In the genomic region with DNA sequence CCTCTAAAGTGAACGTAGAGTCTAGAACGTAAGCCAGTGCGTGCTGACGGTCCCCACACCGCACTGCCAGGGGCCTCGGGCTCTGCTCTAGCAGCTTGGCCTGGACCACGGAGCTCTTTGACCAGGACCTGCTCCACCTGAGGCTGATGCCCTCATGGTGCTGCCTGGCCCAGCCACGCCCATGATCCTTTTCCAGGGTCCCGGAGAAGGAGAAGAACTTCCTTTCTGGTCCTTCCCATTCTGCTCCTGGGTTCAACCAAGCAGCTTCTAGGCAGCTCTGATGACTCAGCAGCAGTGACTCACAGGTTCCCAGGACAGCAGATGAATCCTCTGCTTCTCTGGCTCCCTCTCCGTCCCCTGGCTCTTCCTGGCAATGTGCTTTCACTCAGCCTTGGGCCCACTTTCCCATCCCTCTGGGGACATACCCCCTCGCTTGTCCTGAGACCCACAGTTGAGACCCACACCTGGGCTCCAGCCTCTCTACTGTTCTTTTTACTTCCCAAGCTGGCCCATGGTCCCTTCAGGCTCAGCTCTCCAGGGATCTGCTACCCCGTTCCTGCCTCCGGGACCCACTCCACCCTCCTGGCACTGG, we compare ENCODE assay signal across 8 cellular contexts.
DNase-seq lines count a peak whose midpoint lies in the region; ATAC-seq, FAIRE-seq and TF ChIP-seq lines count a peak whose summit lies in the region.

No MANE protein-coding gene starts in this region.

- H3K4me3 ChIP-seq in endothelial cell of umbilical vein (replicated peaks in 1 of 3; ENCODE audit: insufficient read depth in 1 of 3, low read depth in 1 of 3, low read length in 3 of 3) (no peak overlapping the region), neuronal stem cell (ENCODE audit: low read length in 2 of 2) (no peak overlapping the region), WERI-Rb-1 (ENCODE audit: low read depth, low read length) (no peak overlapping the region)

- H2BK120ac ChIP-seq in neuronal stem cell (ENCODE audit: low read depth, low read length), result no peak overlapping the region

- CTCF ChIA-PET in endothelial cell of umbilical vein (lab: Charles Lee), result no interaction called here

- no peak overlapping the region for H3K9ac ChIP-seq in endothelial cell of umbilical vein (replicated peaks; ENCODE audit: extremely low read depth, insufficient read depth, low read length)
- no peak overlapping the region for H3K9ac ChIP-seq in neuronal stem cell (ENCODE audit: low read depth, low read length, poor library complexity)

- H3K79me1 ChIP-seq in neuronal stem cell (ENCODE audit: low read depth, low read length), result no peaks in the 10 kb centered on the region

- H2BK15ac ChIP-seq in neuronal stem cell (ENCODE audit: low read length), result peak overlapping the region; percentile 24

- H3K36me3 ChIP-seq in endothelial cell of umbilical vein (ENCODE audit: control insufficient read depth in 2 of 2, extremely low read depth in 1 of 2, insufficient read depth in 2 of 2, low read length in 2 of 2) (no peaks in the 10 kb centered on the region), neuronal stem cell (replicated peaks in 1 of 2; ENCODE audit: control insufficient read depth in 2 of 2, insufficient read depth in 2 of 2, low read length in 2 of 2) (no peaks in the 10 kb centered on the region), WERI-Rb-1 (no peaks in the 10 kb centered on the region)

- no peak overlapping the region for H3K23ac ChIP-seq in neuronal stem cell (ENCODE audit: low read depth, low read length, poor library complexity)

- POLR2A ChIA-PET in endothelial cell of umbilical vein (lab: Charles Lee), result no interaction called here

- H3K27ac ChIP-seq in endothelial cell of umbilical vein (ENCODE audit: insufficient read depth, low read depth, low read length) (no peak overlapping the region), neuronal stem cell (replicated peaks; ENCODE audit: low read length) (no peak overlapping the region), WERI-Rb-1 (no peak overlapping the region)

- DNase-seq in CD1c-positive myeloid dendritic cell (ENCODE audit: extremely low spot score) (peak; percentile 73), MV-4-11 (lab: John Stamatoyannopoulos, UW) (peak; percentile 82), endothelial cell of umbilical vein (ENCODE audit: low read depth, low spot score) (peak; percentile 55), neuronal stem cell (ENCODE audit: low spot score) (no peak), WERI-Rb-1 (no peak), foreskin melanocyte (no peak), GM13976 (ENCODE audit: low spot score) (no peak)

- H2BK5ac ChIP-seq in neuronal stem cell (ENCODE audit: low read length), result peak overlapping the region; percentile 79

- no peak overlapping the region for H3K4me2 ChIP-seq in endothelial cell of umbilical vein (ENCODE audit: insufficient read depth, low read length)
- no peak overlapping the region for H3K4me2 ChIP-seq in neuronal stem cell (ENCODE audit: insufficient read depth, low read length, poor library complexity, severe bottlenecking)

- FAIRE-seq in endothelial cell of umbilical vein (lab: Jason Lieb, UNC), result peak; percentile 88

- TF ChIP-seq POLR2A in endothelial cell of umbilical vein (IDR thresholded peaks at IDR 0.05; ENCODE audit: low read depth, low read length), result no peak

- H4K20me1 ChIP-seq in endothelial cell of umbilical vein (replicated peaks; ENCODE audit: control insufficient read depth, extremely low read depth, insufficient read depth, low read length), result no peaks in the 10 kb centered on the region

- H2AK5ac ChIP-seq in neuronal stem cell (ENCODE audit: low read depth, low read length), result peak overlapping the region; percentile 78

- BruUV-seq in endothelial cell of umbilical vein (replicated peaks; lab: Mats Ljungman, UMichigan), result no TSS peak

- TF ChIP-seq CTCF in endothelial cell of umbilical vein (IDR thresholded peaks at IDR 0.05; ENCODE audit: extremely low read depth in 1 of 2, insufficient read depth in 1 of 2, low read depth in 1 of 2, low read length in 2 of 2), result no peak
- TF ChIP-seq CTCF in WERI-Rb-1 (IDR thresholded peaks at IDR 0.05; ENCODE audit: low read depth, low read length), result no peak
- no peak for TF ChIP-seq CTCF in GM13976 (IDR thresholded peaks at IDR 0.05; ENCODE audit: borderline replicate concordance, control extremely low read depth, extremely low read depth, insufficient read depth, missing control alignments)

- H2AFZ ChIP-seq in endothelial cell of umbilical vein (ENCODE audit: low read depth, low read length), result no peak overlapping the region
- no peak overlapping the region for H2AFZ ChIP-seq in neuronal stem cell (ENCODE audit: low read length)

- no peak overlapping the region for H4K8ac ChIP-seq in neuronal stem cell (ENCODE audit: low read depth, low read length)

- H3K9me1 ChIP-seq in endothelial cell of umbilical vein (replicated peaks; ENCODE audit: control insufficient read depth, extremely low read depth, insufficient read depth, low read length), result no peaks in the 10 kb centered on the region

- H3K4me1 ChIP-seq in endothelial cell of umbilical vein (ENCODE audit: control insufficient read depth, extremely low read depth, insufficient read depth, low read length), result peaks cover 15% of the 10 kb centered on the region
- peaks cover 0 to 44% of the 10 kb centered on the region in 2 donors for H3K4me1 ChIP-seq in neuronal stem cell (ENCODE audit: control insufficient read depth in 2 of 2, insufficient read depth in 1 of 2, low read depth in 1 of 2, low read length in 2 of 2)

- dilution Hi-C loops in endothelial cell of umbilical vein (cut with MboI; ENCODE audit: extremely low pct_ligation_motif_present, low sequenced_read_pairs), result no loop called here

- in situ Hi-C loops in GM13976 (cut with MboI; ENCODE audit: low sequenced_read_pairs, unreplicated experiment), result no loop called here

- peak overlapping the region; percentile 31 for H4K91ac ChIP-seq in neuronal stem cell (ENCODE audit: low read depth, low read length, poor library complexity)

- H3K14ac ChIP-seq in neuronal stem cell (ENCODE audit: low read length), result no peak overlapping the region

- ATAC-seq in HG02610 (IDR thresholded peaks at IDR 0.05; ENCODE audit: unreplicated experiment), result no peak

- H3K9me3 ChIP-seq in endothelial cell of umbilical vein (replicated peaks; ENCODE audit: control insufficient read depth, insufficient read depth, low read length), result no peaks in the 10 kb centered on the region
- H3K9me3 ChIP-seq in neuronal stem cell (replicated peaks in 1 of 2; ENCODE audit: control insufficient read depth in 2 of 2, insufficient read depth in 1 of 2, low read depth in 1 of 2, low read length in 2 of 2), result no peaks in the 10 kb centered on the region
- H3K9me3 ChIP-seq in WERI-Rb-1 (ENCODE audit: severe bottlenecking), result no peaks in the 10 kb centered on the region

- peak overlapping the region; percentile 70 for H2BK12ac ChIP-seq in neuronal stem cell (ENCODE audit: low read length)

- no peaks in the 10 kb centered on the region for H3K79me2 ChIP-seq in endothelial cell of umbilical vein (ENCODE audit: control insufficient read depth, insufficient read depth, low read length)

- intact Hi-C loops in endothelial cell of umbilical vein (cut with micrococcal nuclease), result loop anchor here (5.0 kb wide), 1 partner anchor 187 kb away; no protein-coding TSS in a partner anchor

- no CpG with 5 or more reads among the region's 13 CpGs for WGBS in neuronal stem cell (ENCODE audit: extremely low coverage in 2 of 2, insufficient read length in 2 of 2, insufficient replicate concordance in 1 of 2), 2 donors

- H3K27me3 ChIP-seq in endothelial cell of umbilical vein (ENCODE audit: control insufficient read depth in 2 of 2, insufficient read depth in 2 of 2, low read length in 2 of 2) (no peaks in the 10 kb centered on the region), neuronal stem cell (ENCODE audit: control insufficient read depth in 3 of 3, insufficient read depth in 3 of 3, low read depth in 1 of 3, low read length in 3 of 3) (no peaks in the 10 kb centered on the region), WERI-Rb-1 (ENCODE audit: insufficient read depth, low read depth, severe bottlenecking) (no peaks in the 10 kb centered on the region)

- no peak overlapping the region for H3K4ac ChIP-seq in neuronal stem cell (ENCODE audit: low read length)

- H3K18ac ChIP-seq in neuronal stem cell (ENCODE audit: low read length), result peak overlapping the region; percentile 68

TF ChIP-seq in endothelial cell of umbilical vein, 7 proteins besides CTCF, POLR2A, EP300 and RAD21:
- TF ChIP-seq JUN (IDR thresholded peaks at IDR 0.05; ENCODE audit: borderline replicate concordance, insufficient read depth, insufficient read length, low read depth) (peak; percentile 66), POLR2AphosphoS5 (IDR thresholded peaks at IDR 0.05; ENCODE audit: insufficient read depth, low read depth, low read length) (no peak), FOS (IDR thresholded peaks at IDR 0.05; ENCODE audit: borderline replicate concordance, insufficient read depth, low read length) (peak; percentile 90)
- TF ChIP-seq, protein P1, sequence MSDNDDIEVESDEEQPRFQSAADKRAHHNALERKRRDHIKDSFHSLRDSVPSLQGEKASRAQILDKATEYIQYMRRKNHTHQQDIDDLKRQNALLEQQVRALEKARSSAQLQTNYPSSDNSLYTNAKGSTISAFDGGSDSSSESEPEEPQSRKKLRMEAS (IDR thresholded peaks at IDR 0.05; ENCODE audit: insufficient read depth, insufficient read length), result no peak
TF ChIP-seq in endothelial cell of umbilical vein: peak in this region for 2.

Comparison
In these comparisons a context has a peak if more than half of its experiments do, and no peak if none do; other contexts are left out.
1. DNase-seq: peak in CD1c-positive myeloid dendritic cell (single experiment), MV-4-11 (single experiment) and endothelial cell of umbilical vein (single experiment); none in neuronal stem cell (single experiment), WERI-Rb-1 (single experiment), foreskin melanocyte (single experiment) and GM13976 (single experiment).